Comparison of ENCODE assay signal across 1 cellular context in genomic region chr5:139575313-139575646, GRCh38.
TF ChIP-seq lines count a peak whose summit lies in the region.

No MANE protein-coding gene starts in this region.

TF ChIP-seq in GM12878, 131 proteins besides CTCF, POLR2A, EP300 and RAD21:
- TF ChIP-seq, protein P1, sequence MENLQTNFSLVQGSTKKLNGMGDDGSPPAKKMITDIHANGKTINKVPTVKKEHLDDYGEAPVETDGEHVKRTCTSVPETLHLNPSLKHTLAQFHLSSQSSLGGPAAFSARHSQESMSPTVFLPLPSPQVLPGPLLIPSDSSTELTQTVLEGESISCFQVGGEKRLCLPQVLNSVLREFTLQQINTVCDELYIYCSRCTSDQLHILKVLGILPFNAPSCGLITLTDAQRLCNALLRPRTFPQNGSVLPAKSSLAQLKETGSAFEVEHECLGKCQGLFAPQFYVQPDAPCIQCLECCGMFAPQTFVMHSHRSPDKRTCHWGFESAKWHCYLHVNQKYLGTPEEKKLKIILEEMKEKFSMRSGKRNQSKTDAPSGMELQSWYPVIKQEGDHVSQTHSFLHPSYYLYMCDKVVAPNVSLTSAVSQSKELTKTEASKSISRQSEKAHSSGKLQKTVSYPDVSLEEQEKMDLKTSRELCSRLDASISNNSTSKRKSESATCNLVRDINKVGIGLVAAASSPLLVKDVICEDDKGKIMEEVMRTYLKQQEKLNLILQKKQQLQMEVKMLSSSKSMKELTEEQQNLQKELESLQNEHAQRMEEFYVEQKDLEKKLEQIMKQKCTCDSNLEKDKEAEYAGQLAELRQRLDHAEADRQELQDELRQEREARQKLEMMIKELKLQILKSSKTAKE (IDR thresholded peaks at IDR 0.05; ENCODE audit: low read depth, poor library complexity, severe bottlenecking): no peak
- TF ChIP-seq PAX8 (IDR thresholded peaks at IDR 0.05): peak; percentile 45; the same call in 1 of the 2 replicates
